In genomic region chr17:59668816-59669215, GRCh38 we compare ENCODE assay signal across 8 cellular contexts. TPM values are rescaled to one million over a fixed set of nuclear protein-coding genes. Genes with fewer than 3 reads are reported as not detected.
DNase-seq lines count a peak whose midpoint lies in the region; ATAC-seq, FAIRE-seq and TF ChIP-seq lines count a peak whose summit lies in the region.

No MANE protein-coding gene starts in this region.

- H3K27me3 Mint-ChIP-seq in nephron (ENCODE audit: low read depth), result no peaks in the 10 kb centered on the region

- no peak for TF ChIP-seq CTCF in nephron (IDR thresholded peaks at IDR 0.05; ENCODE audit: unreplicated experiment in 3 of 3)

- no peaks in the 10 kb centered on the region for H3K9me3 Mint-ChIP-seq in nephron

- FAIRE-seq in colon (lab: Jason Lieb, UNC), result peak; percentile 51

- peaks cover 58% of the 10 kb centered on the region for H3K36me3 Mint-ChIP-seq in nephron (ENCODE audit: low read depth)

- ATAC-seq in HG02981 (IDR thresholded peaks at IDR 0.05; ENCODE audit: unreplicated experiment) (no peak), GM18868 (IDR thresholded peaks at IDR 0.05; ENCODE audit: unreplicated experiment) (no peak)

- no peak overlapping the region for H3K4me3 Mint-ChIP-seq in nephron

- DNase-seq in Caki2 (ENCODE audit: low read depth), result peak; percentile 84
- peak; percentile 34 for DNase-seq in NCI-H69 (lab: John Stamatoyannopoulos, UW)
- no peak for DNase-seq in HuH-7 (ENCODE audit: low spot score)
- no peak for DNase-seq in NCI-H526 (lab: John Stamatoyannopoulos, UW)

- in situ Hi-C loops in Caki2 (cut with HindIII; ENCODE audit: low pct_unique_long_range_greater_than_20kb, low sequenced_read_pairs), result no loop called here

- H3K4me1 Mint-ChIP-seq in nephron, result no peaks in the 10 kb centered on the region

- peak overlapping the region; percentile 59 to 85 (median 63) for H3K27ac Mint-ChIP-seq in nephron

RNA-seq across cellular contexts. Expression of gene PTRH2, which starts 38.4 kb away (rescaled TPM):
- 30.1 and 32.2 TPM in 2 replicates for total RNA-seq in Caki2 (2014; rRNA removed; shearing (Covaris generic); ENCODE audit: low replicate concordance)

RNA-seq across cellular contexts. Expression of gene VMP1, which starts 38.6 kb away (rescaled TPM):
- 150 and 156 TPM in 2 replicates for total RNA-seq in Caki2 (2014; rRNA removed; shearing (Covaris generic); ENCODE audit: low replicate concordance)

RNA-seq across cellular contexts. Expression of gene CLTC, which starts 49.1 kb away (rescaled TPM):
- 256 and 284 TPM in 2 replicates for total RNA-seq in Caki2 (2014; rRNA removed; shearing (Covaris generic); ENCODE audit: low replicate concordance)

Comparison
In these comparisons a context has a peak if more than half of its experiments do, and no peak if none do; other contexts are left out.
1. DNase-seq: peak in Caki2 (single experiment) and NCI-H69 (single experiment); none in HuH-7 (single experiment) and NCI-H526 (0 of 2).